21 cellular contexts compared by ENCODE assay signal in genomic region chr9:135948873-135949665, GRCh38. TPM values are rescaled to one million over a fixed set of nuclear protein-coding genes. Genes with fewer than 3 reads are reported as not detected.
DNase-seq lines count a peak whose midpoint lies in the region; ATAC-seq, FAIRE-seq and TF ChIP-seq lines count a peak whose summit lies in the region.
"Had no signal": no experiment of that assay in that cellular context is flagged by ENCODE, and none has a peak within 500 bp of the region (broad histone marks: within the 10 kb centered on the region; RNA-seq: fewer than 3 reads in every experiment).

No MANE protein-coding gene starts in this region.

- H3K36me3 ChIP-seq in adipocyte (ENCODE audit: control insufficient read depth, insufficient read depth, low read length, severe bottlenecking) (peaks cover 68% of the 10 kb centered on the region), hepatocyte (replicated peaks; ENCODE audit: insufficient read depth, low read depth) (no peaks in the 10 kb centered on the region), gastrocnemius medialis (peaks cover 3 to 64% of the 10 kb centered on the region in 2 donors), stomach (peaks cover 84 to 100% (median 99%) of the 10 kb centered on the region in 4 donors)

- no peak overlapping the region for H3K18ac ChIP-seq in H9 (ENCODE audit: insufficient read length, low read depth, low read length)

- no peak overlapping the region for H2AFZ ChIP-seq in H9 (ENCODE audit: low read length)
- H2AFZ ChIP-seq in hepatocyte, result no peak overlapping the region

- no peak overlapping the region for H3K4me3 Mint-ChIP-seq in H9
- H3K4me3 Mint-ChIP-seq: activated CD4-positive, alpha-beta T cell treated with anti-CD3 and anti-CD28 coated beads, Interleukin-2, amount 10 ng/mL, durations not matched to agents 7 days and 5 days; T-cell had no signal

- no peak overlapping the region for H4K5ac ChIP-seq in H9 (ENCODE audit: insufficient read length, low read depth, low read length)

- DNase-seq in H9, result no peak
- DNase-seq in adipocyte (ENCODE audit: low read depth), result peak; percentile 3
- no peak for DNase-seq in hepatocyte (ENCODE audit: low spot score)
- no peak for DNase-seq in gastrocnemius medialis
- DNase-seq in H54 (ENCODE audit: insufficient read length, low spot score), result no peak
- DNase-seq in NCI-H187 treated with DMSO at 0.1 percent for 48 hours (lab: John Stamatoyannopoulos, UW), result no peak
- no peak for DNase-seq in H4 (ENCODE audit: low spot score)
- no peak for DNase-seq in stomach
- DNase-seq: activated CD4-positive, alpha-beta T cell treated with anti-CD3 and anti-CD28 coated beads, Interleukin-2, amount 10 ng/mL, durations not matched to agents 7 days and 5 days; activated CD8-positive, alpha-beta memory T cell treated with anti-CD3 and anti-CD28 coated beads, Interleukin-2, amount 50 U/mL, for 48 hours; activated gamma-delta T cell treated with Interleukin-2 at 50 U/mL for 16 hours; cerebellar nuclear complex; effector CD8-positive, alpha-beta T cell; left ventricle myocardium superior; NCI-H2081; NCI-H510A; stimulated activated CD4-positive, alpha-beta T cell treated with anti-CD3 and anti-CD28 coated beads, Interleukin-2, amount 100 ng/mL, for 48 hours; T-cell had no signal

- H3K4me2 ChIP-seq in H9 (ENCODE audit: insufficient read depth, insufficient read length, low read length) (no peak overlapping the region), hepatocyte (no peak overlapping the region)
- H3K4me2 ChIP-seq: KMS-11 had no signal

- H3K9me3 Mint-ChIP-seq in H9, result no peaks in the 10 kb centered on the region
- H3K9me3 Mint-ChIP-seq: activated CD4-positive, alpha-beta T cell treated with anti-CD3 and anti-CD28 coated beads, Interleukin-2, amount 10 ng/mL, durations not matched to agents 7 days and 5 days; T-cell had no signal

- H3K79me2 ChIP-seq in H9 (ENCODE audit: insufficient read depth, low read length) (0 out of 2 replicates have a peak, but pooled peaks cover 1% of the 10 kb centered on the region), hepatocyte (no peaks in the 10 kb centered on the region)

- H3K36me3 Mint-ChIP-seq in H9 (ENCODE audit: insufficient read depth in 1 of 3, low read depth in 3 of 3), result peaks cover 30 to 76% (median 75%) of the 10 kb centered on the region in 3 experiments

- H2AK5ac ChIP-seq in H9 (ENCODE audit: insufficient read length, low read length), result no peak overlapping the region

- no peak overlapping the region for H2BK12ac ChIP-seq in H9 (ENCODE audit: insufficient read length, low read depth, low read length)

- no peak overlapping the region for H4K91ac ChIP-seq in H9 (ENCODE audit: insufficient read length, low read depth, low read length)

- no peak overlapping the region for H4K8ac ChIP-seq in H9 (replicated peaks; ENCODE audit: insufficient read length, low read depth, low read length)

- no peak for TF ChIP-seq EP300 in stomach (IDR thresholded peaks at IDR 0.05)

- intact Hi-C loops in gastrocnemius medialis (cut with DNase I; ENCODE audit: low total_unique reads) (loop anchor here (2.0 kb wide), 1 partner anchor 42 kb away; the partner anchor contains the start of gene CAMSAP1), stomach (cut with DNase I; ENCODE audit: low total_unique reads) (no loop called here)

- H3K23me2 ChIP-seq in H9 (ENCODE audit: insufficient read length, low read depth, low read length, poor library complexity, severe bottlenecking), result no peaks in the 10 kb centered on the region

- H3K27ac ChIP-seq in H9 (ENCODE audit: insufficient read length, low read depth, low read length), result no peak overlapping the region
- H3K27ac ChIP-seq in hepatocyte, result peak overlapping the region; percentile 32
- H3K27ac ChIP-seq in gastrocnemius medialis, result peak overlapping the region; percentile 97 to 100 (median 100)
- H3K27ac ChIP-seq in stomach, result no peak overlapping the region
- H3K27ac ChIP-seq: C4-2B, KMS-11, vagina had no signal

- H3K23ac ChIP-seq in H9 (ENCODE audit: insufficient read length, low read depth, low read length), result no peak overlapping the region

- no peak overlapping the region for H2BK5ac ChIP-seq in H9 (ENCODE audit: insufficient read length, low read length)

- TF ChIP-seq CTCF in H9 (conservative IDR thresholded peaks at IDR 0.05) (no peak), hepatocyte (IDR thresholded peaks at IDR 0.05; ENCODE audit: poor library complexity) (no peak), gastrocnemius medialis (IDR thresholded peaks at IDR 0.05 in 4 of 5, conservative IDR thresholded peaks at IDR 0.05 in 1 of 5) (no peak), stomach (IDR thresholded peaks at IDR 0.05) (no peak)

- H2BK15ac ChIP-seq in H9 (ENCODE audit: low read depth, low read length), result no peak overlapping the region

- no peaks in the 10 kb centered on the region for H4K20me1 ChIP-seq in H9 (ENCODE audit: control insufficient read depth, insufficient read depth, insufficient read length)
- H4K20me1 ChIP-seq in hepatocyte (ENCODE audit: insufficient read depth, poor library complexity, severe bottlenecking), result no peaks in the 10 kb centered on the region

- H3K4me1 Mint-ChIP-seq in H9, result no peaks in the 10 kb centered on the region
- H3K4me1 Mint-ChIP-seq: activated CD4-positive, alpha-beta T cell treated with anti-CD3 and anti-CD28 coated beads, Interleukin-2, amount 10 ng/mL, durations not matched to agents 7 days and 5 days had no signal

- H2BK120ac ChIP-seq in H9 (ENCODE audit: low read depth, low read length, poor library complexity, severe bottlenecking), result no peak overlapping the region

- TF ChIP-seq POLR2A in gastrocnemius medialis (IDR thresholded peaks at IDR 0.05), result peak; percentile 58 to 79
- TF ChIP-seq POLR2A in H54 (IDR thresholded peaks at IDR 0.05; ENCODE audit: low read depth, low read length), result no peak
- no peak for TF ChIP-seq POLR2A in stomach (IDR thresholded peaks at IDR 0.05)

- H3K27me3 ChIP-seq in H9 (ENCODE audit: insufficient read depth, low read length), result no peaks in the 10 kb centered on the region
- H3K27me3 ChIP-seq in adipocyte (replicated peaks; ENCODE audit: control insufficient read depth, insufficient read depth, low read length), result no peaks in the 10 kb centered on the region
- no peaks in the 10 kb centered on the region for H3K27me3 ChIP-seq in hepatocyte
- H3K27me3 ChIP-seq in gastrocnemius medialis, result no peaks in the 10 kb centered on the region
- no peaks in the 10 kb centered on the region for H3K27me3 ChIP-seq in stomach
- H3K27me3 ChIP-seq: vagina had no signal

- no peak for FAIRE-seq in H54 (lab: Jason Lieb, UNC)

- H3K14ac ChIP-seq in H9 (ENCODE audit: insufficient read depth, low read length), result no peak overlapping the region

- ATAC-seq in gastrocnemius medialis, result no peak
- ATAC-seq: T-cell had no signal

- H2BK20ac ChIP-seq in H9 (ENCODE audit: low read depth, low read length, poor library complexity, severe bottlenecking), result no peak overlapping the region

- H3K9me3 ChIP-seq in H9 (ENCODE audit: control insufficient read depth, low read depth, low read length), result no peaks in the 10 kb centered on the region
- no peaks in the 10 kb centered on the region for H3K9me3 ChIP-seq in adipocyte (ENCODE audit: control insufficient read depth, low read length)
- no peaks in the 10 kb centered on the region for H3K9me3 ChIP-seq in hepatocyte (ENCODE audit: low read depth)
- no peaks in the 10 kb centered on the region for H3K9me3 ChIP-seq in gastrocnemius medialis
- H3K9me3 ChIP-seq in stomach, result no peaks in the 10 kb centered on the region
- H3K9me3 ChIP-seq: vagina had no signal

- in situ Hi-C loops in gastrocnemius medialis (cut with MboI; ENCODE audit: low sequenced_read_pairs in 4 of 4), result no loop called here

- no peaks in the 10 kb centered on the region for H3K27me3 Mint-ChIP-seq in H9 (ENCODE audit: low read depth)
- H3K27me3 Mint-ChIP-seq: activated CD4-positive, alpha-beta T cell treated with anti-CD3 and anti-CD28 coated beads, Interleukin-2, amount 10 ng/mL, durations not matched to agents 7 days and 5 days; T-cell had no signal

- no peaks in the 10 kb centered on the region for H3K9me2 ChIP-seq in hepatocyte (replicated peaks; ENCODE audit: insufficient read depth)

- H3K79me1 ChIP-seq in H9 (ENCODE audit: insufficient read depth, low read depth, low read length, poor library complexity, severe bottlenecking), result no peaks in the 10 kb centered on the region

- H3T11ph ChIP-seq in H9 (ENCODE audit: low read length), result no peak overlapping the region

- WGBS in H9 (ENCODE audit: extremely low coverage, insufficient read length, low lambda C conversion rate), result no CpG with 5 or more reads among the region's 14 CpGs
- 74% methylated on average over 13 of the region's 14 CpGs for WGBS in hepatocyte (ENCODE audit: low lambda C conversion rate, missing lambda C conversion rate)
- 89 to 95% (median 94%) methylated on average over 14 of the region's 14 CpGs for WGBS in stomach, 5 donors

- H3K56ac ChIP-seq in H9 (ENCODE audit: insufficient read length, low read depth, low read length), result no peak overlapping the region

- H3K4me1 ChIP-seq in H9 (ENCODE audit: insufficient read depth, low read length) (no peaks in the 10 kb centered on the region), adipocyte (ENCODE audit: control insufficient read depth, insufficient read depth, low read length) (no peaks in the 10 kb centered on the region), hepatocyte (ENCODE audit: insufficient read depth) (no peaks in the 10 kb centered on the region), gastrocnemius medialis (peaks cover 76 to 80% of the 10 kb centered on the region in 2 donors), stomach (no peaks in the 10 kb centered on the region)

- H3K9ac ChIP-seq in H9 (ENCODE audit: extremely low read depth, insufficient read length, low read length) (no peak overlapping the region), adipocyte (ENCODE audit: low read length) (no peak overlapping the region)
- H3K9ac ChIP-seq: KMS-11 had no signal

- peak overlapping the region in 2 of 3 experiments; percentile 0 to 6; a peak in 2 of 7 replicates for H3K27ac Mint-ChIP-seq in H9
- H3K27ac Mint-ChIP-seq: activated CD4-positive, alpha-beta T cell treated with anti-CD3 and anti-CD28 coated beads, Interleukin-2, amount 10 ng/mL, durations not matched to agents 7 days and 5 days; T-cell had no signal

- H3K4me3 ChIP-seq in adipocyte (ENCODE audit: low read length), result no peak overlapping the region
- no peak overlapping the region for H3K4me3 ChIP-seq in hepatocyte
- no peak overlapping the region for H3K4me3 ChIP-seq in gastrocnemius medialis
- H3K4me3 ChIP-seq in stomach, result no peak overlapping the region
- H3K4me3 ChIP-seq: vagina had no signal

- no peak overlapping the region for H3K4ac ChIP-seq in H9 (ENCODE audit: low read depth, low read length)

RNA-seq across cellular contexts. Expression of gene UBAC1, which starts 12.1 kb away (rescaled TPM):
- total RNA-seq in H9 (2021) (46.3 and 47.5 TPM in 2 replicates), hepatocyte (33.6 and 36.4 TPM in 2 replicates), gastrocnemius medialis (100 to 1,000 TPM; 218 to 263 (median 248) TPM), stomach (10 to 100 TPM; 22.6 to 70.1 (median 50.4) TPM)
- polyA plus RNA-seq in hepatocyte (35.2 and 42.5 TPM in 2 replicates), stomach (10 to 100 TPM; 34.7 to 55.4 (median 34.8) TPM)
- total RNA-seq in H4 (2014; rRNA removed; shearing (Covaris generic)), result 35.2 and 41.3 TPM in 2 replicates

RNA-seq across cellular contexts. Expression of gene CAMSAP1, which starts 41.7 kb away (rescaled TPM):
- total RNA-seq in H9 (2021) (43.6 and 52.7 TPM in 2 replicates), hepatocyte (15.6 and 18.2 TPM in 2 replicates), gastrocnemius medialis (10 to 100 TPM; 54.8 to 94.9 (median 82.9) TPM), stomach (100 to 1,000 TPM in 1 of 5 donors, 10 to 100 TPM in 4; 10.5 to 238 (median 15.4) TPM)
- polyA plus RNA-seq in hepatocyte (5.0 and 7.7 TPM in 2 replicates), stomach (1 to 10 TPM; 2.4 to 7.2 (median 3.7) TPM)
- 11.0 and 13.5 TPM in 2 replicates for total RNA-seq in H4 (2014; rRNA removed; shearing (Covaris generic))

Comparison
In these comparisons a context has a peak if more than half of its experiments do, and no peak if none do; other contexts are left out.
1. H3K27ac ChIP-seq: peak in hepatocyte (single experiment) and gastrocnemius medialis (4 of 4); none in H9 (single experiment) and stomach (0 of 5).
2. POLR2A ChIP-seq: peak in gastrocnemius medialis (2 of 2); none in H54 (single experiment) and stomach (0 of 4).